Comparison of ENCODE assay signal across 26 cellular contexts in genomic region chr15:59153466-59153865, GRCh38. TPM values are rescaled to one million over a fixed set of nuclear protein-coding genes. Genes with fewer than 3 reads are reported as not detected.
A peak's percentile ranks its signal among the peaks of the same experiment; 100 is the strongest.
DNase-seq lines count a peak whose midpoint lies in the region; ATAC-seq and TF ChIP-seq lines count a peak whose summit lies in the region.
"Had no signal": no experiment of that assay in that cellular context is flagged by ENCODE, and none has a peak within 500 bp of the region (broad histone marks: within the 10 kb centered on the region; RNA-seq: fewer than 3 reads in every experiment).

No MANE protein-coding gene starts in this region.

- H3K4me1 ChIP-seq in mammary epithelial cell (ENCODE audit: insufficient read depth, low read length) (no peaks in the 10 kb centered on the region), breast epithelium (peaks cover 0 to 5% of the 10 kb centered on the region in 2 donors), upper lobe of left lung (no peaks in the 10 kb centered on the region)
- H3K4me1 ChIP-seq: BE2C; BLaER1 treated with 17β-estradiol and CSF1 and Interleukin-3, amounts not matched to agents 10 nM and 100 nM had no signal

- H3K27ac ChIP-seq in mammary epithelial cell (ENCODE audit: insufficient read depth, low read depth, low read length) (no peak overlapping the region), breast epithelium (peak overlapping the region; percentile 32 to 60), upper lobe of left lung (no peak overlapping the region)
- H3K27ac ChIP-seq: 22Rv1; A549; BLaER1 treated with 17β-estradiol and CSF1 and Interleukin-3, amounts not matched to agents 10 nM and 100 nM had no signal

- in situ Hi-C loops in mammary epithelial cell (cut with MboI; ENCODE audit: low sequenced_read_pairs in 2 of 2): no loop called here

- CTCF ChIA-PET in MCF 10A (lab: Yijun Ruan, JAX) (interaction anchor here (1.8 kb wide), 1 partner anchor 340 kb away, joined by 3 read pairs; no protein-coding TSS in a partner anchor), mammary epithelial cell (lab: Charles Lee; ENCODE audit: low non-redundant PET) (no interaction called here)

- H3K9me3 Mint-ChIP-seq in MCF 10A (ENCODE audit: unreplicated experiment): no peaks in the 10 kb centered on the region
- H3K9me3 Mint-ChIP-seq in memory B cell: no peaks in the 10 kb centered on the region
- H3K9me3 Mint-ChIP-seq: CD4-positive, alpha-beta memory T cell; GM23338; H9 had no signal

- H3K4me3 Mint-ChIP-seq in MCF 10A (ENCODE audit: unreplicated experiment): no peak overlapping the region
- H3K4me3 Mint-ChIP-seq in memory B cell: no peak overlapping the region
- H3K4me3 Mint-ChIP-seq: CD4-positive, alpha-beta memory T cell; GM23338; H9 had no signal

- intact Hi-C loops in MCF 10A (cut with micrococcal nuclease) (no loop called here), mammary epithelial cell (cut with micrococcal nuclease) (no loop called here), breast epithelium (cut with DNase I; ENCODE audit: low total_unique reads) (no loop called here)

- H3K27ac Mint-ChIP-seq in MCF 10A (ENCODE audit: low read depth, unreplicated experiment) (peak overlapping the region; percentile 46), memory B cell (peak overlapping the region; percentile 31)
- H3K27ac Mint-ChIP-seq: CD4-positive, alpha-beta memory T cell; GM23338 had no signal

- DNase-seq in MCF 10A (ENCODE audit: unreplicated experiment) (no peak), mammary epithelial cell (no peak), breast epithelium (ENCODE audit: low spot score in 2 of 2) (no peak), memory B cell (ENCODE audit: low spot score in 2 of 2) (no peak), erythroblast (lab: John Stamatoyannopoulos, UW) (no peak), SK-N-DZ (ENCODE audit: low spot score) (no peak), midbrain (lab: John Stamatoyannopoulos, UW) (no peak), upper lobe of left lung (no peak)
- DNase-seq: ACHN; AML-193; BE2C; Calu3; CD4-positive, alpha-beta memory T cell; COR-L47; DMS53; DMS79 treated with DMSO at 0.1 percent for 48 hours; GF-D8; H9 had no signal

- BruUV-seq in MCF 10A (replicated peaks; lab: Mats Ljungman, UMichigan) (no TSS peak), mammary epithelial cell (replicated peaks; lab: Mats Ljungman, UMichigan) (no TSS peak)

- H2AFZ ChIP-seq in mammary epithelial cell (ENCODE audit: low read depth, low read length): no peak overlapping the region
- H2AFZ ChIP-seq: GM23338 had no signal

- H4K20me1 ChIP-seq in mammary epithelial cell (ENCODE audit: insufficient read depth, low read length): no peaks in the 10 kb centered on the region
- H4K20me1 ChIP-seq: BLaER1 treated with 17β-estradiol and CSF1 and Interleukin-3, amounts not matched to agents 10 nM and 100 nM had no signal

- H3K79me2 ChIP-seq in mammary epithelial cell (ENCODE audit: insufficient read depth, low read length): no peaks in the 10 kb centered on the region

- POLR2A ChIA-PET in MCF 10A (lab: Yijun Ruan, JAX): no interaction called here

- H3K36me3 Mint-ChIP-seq in MCF 10A (ENCODE audit: insufficient read depth, unreplicated experiment) (peaks cover 46% of the 10 kb centered on the region), memory B cell (peaks cover 24% of the 10 kb centered on the region)
- H3K36me3 Mint-ChIP-seq: CD4-positive, alpha-beta memory T cell had no signal

- 100% methylated on average over 6 of the region's 8 CpGs for WGBS in mammary epithelial cell (ENCODE audit: low coverage, missing lambda C conversion rate)
- WGBS in upper lobe of left lung, 2 donors: 92 to 95% methylated on average over 5 to 8 of the region's 8 CpGs

- TF ChIP-seq CTCF in MCF 10A (IDR thresholded peaks at IDR 0.05; ENCODE audit: unreplicated experiment) (no peak), mammary epithelial cell (conservative IDR thresholded peaks at IDR 0.05 in 1 of 2, IDR thresholded peaks at IDR 0.05 in 1 of 2; ENCODE audit: extremely low read depth in 1 of 2, insufficient read depth in 1 of 2, low read depth in 1 of 2, low read length in 2 of 2) (no peak), breast epithelium (IDR thresholded peaks at IDR 0.05) (no peak), upper lobe of left lung (IDR thresholded peaks at IDR 0.05) (no peak)

- ATAC-seq in memory B cell (ENCODE audit: low read depth): no peak
- ATAC-seq in upper lobe of left lung (ENCODE audit: low FRiP score in 2 of 2): no peak
- ATAC-seq: A549, GM23338, HCT116 had no signal

- H3K9me3 ChIP-seq in mammary epithelial cell (replicated peaks; ENCODE audit: insufficient read depth, low read length): no peaks in the 10 kb centered on the region
- H3K9me3 ChIP-seq in breast epithelium: no peaks in the 10 kb centered on the region
- no peaks in the 10 kb centered on the region for H3K9me3 ChIP-seq in upper lobe of left lung
- H3K9me3 ChIP-seq: A549; BE2C; BLaER1 treated with 17β-estradiol and CSF1 and Interleukin-3, amounts not matched to agents 10 nM and 100 nM had no signal

- TF ChIP-seq POLR2A in breast epithelium (IDR thresholded peaks at IDR 0.05) (no peak), erythroblast (IDR thresholded peaks at IDR 0.05; ENCODE audit: low read length) (no peak), upper lobe of left lung (IDR thresholded peaks at IDR 0.05) (no peak)

- no peak overlapping the region for H3K9ac ChIP-seq in mammary epithelial cell (ENCODE audit: insufficient read depth, low read length)
- H3K9ac ChIP-seq: BLaER1 treated with 17β-estradiol and CSF1 and Interleukin-3, amounts not matched to agents 10 nM and 100 nM had no signal

- H3K27me3 Mint-ChIP-seq in MCF 10A (ENCODE audit: insufficient read depth, unreplicated experiment): no peaks in the 10 kb centered on the region
- H3K27me3 Mint-ChIP-seq in memory B cell: no peaks in the 10 kb centered on the region
- H3K27me3 Mint-ChIP-seq: CD4-positive, alpha-beta memory T cell had no signal

- H3K4me3 ChIP-seq in mammary epithelial cell (replicated peaks in 1 of 3; ENCODE audit: insufficient read depth in 1 of 3, low read depth in 2 of 3, low read length in 3 of 3): no peak overlapping the region
- no peak overlapping the region for H3K4me3 ChIP-seq in breast epithelium
- no peak overlapping the region for H3K4me3 ChIP-seq in upper lobe of left lung
- H3K4me3 ChIP-seq: A549; BLaER1 treated with 17β-estradiol and CSF1 and Interleukin-3, amounts not matched to agents 10 nM and 100 nM; GM23338 had no signal

- no peak overlapping the region for H3K4me2 ChIP-seq in mammary epithelial cell (ENCODE audit: insufficient read depth, low read depth, low read length)
- H3K4me2 ChIP-seq: A549; BLaER1 treated with 17β-estradiol and CSF1 and Interleukin-3, amounts not matched to agents 10 nM and 100 nM; GM23338 had no signal

- H3K4me1 Mint-ChIP-seq in MCF 10A (ENCODE audit: insufficient read depth, unreplicated experiment) (no peaks in the 10 kb centered on the region), memory B cell (no peaks in the 10 kb centered on the region)
- H3K4me1 Mint-ChIP-seq: CD4-positive, alpha-beta memory T cell had no signal

- dilution Hi-C loops in mammary epithelial cell (cut with HindIII; ENCODE audit: low sequenced_read_pairs): no loop called here

- TF ChIP-seq EP300 in upper lobe of left lung (IDR thresholded peaks at IDR 0.05): no peak

- H3K27me3 ChIP-seq in mammary epithelial cell (ENCODE audit: insufficient read depth, low read length): no peaks in the 10 kb centered on the region
- no peaks in the 10 kb centered on the region for H3K27me3 ChIP-seq in breast epithelium
- H3K27me3 ChIP-seq in upper lobe of left lung: no peaks in the 10 kb centered on the region
- H3K27me3 ChIP-seq: BE2C; BLaER1 treated with 17β-estradiol and CSF1 and Interleukin-3, amounts not matched to agents 10 nM and 100 nM had no signal

- H3K36me3 ChIP-seq in mammary epithelial cell (ENCODE audit: insufficient read depth, low read length): peaks cover 40% of the 10 kb centered on the region
- H3K36me3 ChIP-seq in breast epithelium: no peaks in the 10 kb centered on the region
- peaks cover 0 to 83% (median 15%) of the 10 kb centered on the region in 4 donors for H3K36me3 ChIP-seq in upper lobe of left lung
- H3K36me3 ChIP-seq: BE2C had no signal

RNA-seq across cellular contexts. Expression of gene CCNB2, which starts 48.5 kb away (rescaled TPM):
- total RNA-seq in MCF 10A (2022) (25.7 and 54.1 TPM in 2 replicates), mammary epithelial cell (10 to 100 TPM in 1 of 2 donors, 1 to 10 TPM in 1; 2.8 to 37.4 TPM), breast epithelium (1 to 10 TPM in 1 of 3 donors, under 1 TPM in 2; 0.29 to 3.5 (median 0.98) TPM), upper lobe of left lung (1 to 10 TPM in 5 of 6 donors, not detected in 1; 1.7 to 4.9 (median 2.8) TPM)
- polyA plus RNA-seq in mammary epithelial cell: 67.7 TPM
- polyA minus RNA-seq in mammary epithelial cell: 40.0 TPM
- 255 and 268 TPM in 2 replicates for polyA plus RNA-seq in SK-N-DZ (2014; cell fraction: cytosol; rRNA removed)
- polyA plus RNA-seq in SK-N-DZ (2014; cell fraction: nucleus; rRNA removed): 134 and 166 TPM in 2 replicates
- polyA plus RNA-seq: CD4-positive, alpha-beta memory T cell had no signal

RNA-seq across cellular contexts. Expression of gene LDHAL6B, which starts 53.2 kb away (rescaled TPM):
- total RNA-seq in MCF 10A (2022) (not detected in 2 replicates), mammary epithelial cell (not detected), breast epithelium (not detected), upper lobe of left lung (1 to 10 TPM in 1 of 6 donors, not detected in 5; 2.1 TPM)
- not detected for polyA plus RNA-seq in mammary epithelial cell
- polyA minus RNA-seq in mammary epithelial cell: not detected
- polyA plus RNA-seq in SK-N-DZ (2014; cell fraction: cytosol; rRNA removed): not detected in 2 replicates
- not detected in 2 replicates for polyA plus RNA-seq in SK-N-DZ (2014; cell fraction: nucleus; rRNA removed)
- total RNA-seq: Calu3; CD4-positive, alpha-beta memory T cell; Daoy; G401; GM23338; H4; H9 had no signal
- polyA plus RNA-seq: A549; CD4-positive, alpha-beta memory T cell; GM23338 had no signal

Comparison
In these comparisons a context has a peak if more than half of its experiments do, and no peak if none do; other contexts are left out.
1. H3K27ac ChIP-seq: peak in breast epithelium (2 of 2); none in mammary epithelial cell (single experiment) and upper lobe of left lung (0 of 4).